1 cellular context compared by ENCODE assay signal in the genomic region with DNA sequence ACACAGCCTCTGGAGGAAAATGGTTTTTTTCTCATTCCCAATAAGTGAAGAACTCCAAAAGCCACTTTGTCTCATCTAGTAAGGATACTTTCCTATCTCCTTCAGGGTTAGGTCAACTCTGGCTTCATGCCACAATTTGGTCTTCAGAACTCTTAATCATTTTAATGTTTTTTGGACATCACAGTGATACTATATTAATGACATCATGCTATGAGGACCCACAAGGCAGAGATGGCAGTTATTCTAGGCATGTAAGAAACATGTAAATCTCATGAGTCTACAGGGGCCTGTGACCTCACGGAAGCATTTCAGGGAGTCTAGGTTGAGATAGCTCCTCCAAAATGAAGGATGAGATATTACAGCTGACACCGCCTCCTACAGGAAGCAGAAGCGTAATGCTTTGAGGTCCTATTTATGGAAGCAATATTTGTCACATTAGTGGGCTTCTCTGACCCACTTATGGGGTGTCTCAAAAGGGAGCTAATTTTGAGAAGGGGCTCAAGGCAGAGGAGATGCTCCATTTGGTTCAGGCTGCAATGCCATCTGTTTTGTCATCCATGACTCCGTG.
TF ChIP-seq lines count a peak whose summit lies in the region.

No MANE protein-coding gene starts in this region.

TF ChIP-seq in HCT116, 20 proteins besides CTCF, POLR2A, EP300 and RAD21 (continued from another document):
- TF ChIP-seq ZBTB33 (IDR thresholded peaks at IDR 0.05; ENCODE audit: extremely low read depth, insufficient replicate concordance, low read length) (no peak), EGR1 (IDR thresholded peaks at IDR 0.05; ENCODE audit: low read depth) (no peak)
